12 cellular contexts compared by ENCODE assay signal in the genomic region with DNA sequence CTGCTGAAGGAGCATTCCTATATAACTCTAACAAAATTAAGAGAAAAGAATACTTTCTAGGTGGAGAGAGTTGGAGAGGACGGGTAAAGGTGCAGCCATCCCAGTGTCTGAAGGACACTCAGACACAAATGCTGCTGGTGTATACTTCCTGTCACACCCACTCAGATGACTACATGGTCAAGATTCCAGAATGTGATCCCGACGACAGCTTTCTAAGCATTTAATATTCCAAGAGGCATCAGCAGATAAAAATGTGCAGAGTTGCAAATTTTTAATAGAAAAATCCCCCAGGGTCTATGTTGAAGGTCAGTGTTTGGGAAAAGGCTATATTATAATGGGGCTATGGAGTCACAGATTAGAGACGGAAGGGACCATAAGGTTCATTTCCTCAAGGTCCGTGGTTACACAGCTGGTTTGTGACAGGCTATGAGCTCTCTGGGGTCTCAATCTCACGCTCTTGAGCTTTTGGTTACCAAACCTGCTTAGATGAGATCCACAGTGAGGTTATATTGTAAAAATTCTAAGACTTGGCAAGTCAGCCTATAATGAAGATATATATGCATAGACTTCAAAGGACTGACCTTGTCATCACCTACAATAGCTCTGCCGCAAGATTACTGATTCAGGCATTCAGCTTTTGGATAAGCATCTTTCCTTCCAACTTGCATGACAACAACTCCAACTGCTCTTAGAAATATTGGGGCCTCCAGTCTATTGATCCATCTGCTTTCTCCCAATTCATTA. TPM values are rescaled to one million over a fixed set of nuclear protein-coding genes. Genes with fewer than 3 reads are reported as not detected.
DNase-seq lines count a peak whose midpoint lies in the region; ATAC-seq and TF ChIP-seq lines count a peak whose summit lies in the region.
"Had no signal": no experiment of that assay in that cellular context is flagged by ENCODE, and none has a peak within 500 bp of the region (broad histone marks: within the 10 kb centered on the region; RNA-seq: fewer than 3 reads in every experiment).

No MANE protein-coding gene starts in this region.

- CTCF ChIA-PET in OCI-LY7 (lab: Charles Lee; ENCODE audit: unreplicated experiment), result no interaction called here

- peaks cover 76% of the 10 kb centered on the region for H3K4me1 ChIP-seq in OCI-LY7 (ENCODE audit: insufficient read depth, low read length, poor library complexity, severe bottlenecking)

- intact Hi-C loops in OCI-LY7 (cut with micrococcal nuclease; ENCODE audit: unreplicated experiment), result loop anchor here (10.0 kb wide), 1 partner anchor 220 kb away; no protein-coding TSS in a partner anchor
- intact Hi-C loops in natural killer cell (cut with micrococcal nuclease), result no loop called here
- intact Hi-C loops in left ventricle myocardium superior (cut with micrococcal nuclease), result no loop called here

- H3K79me2 ChIP-seq in OCI-LY7 (ENCODE audit: insufficient read depth, low read depth, low read length), result peaks cover 7% of the 10 kb centered on the region; the same call in 1 of the 2 replicates

- TF ChIP-seq CTCF in OCI-LY7 (conservative IDR thresholded peaks at IDR 0.05; ENCODE audit: low read length) (no peak), epithelial cell of esophagus (IDR thresholded peaks at IDR 0.05; ENCODE audit: insufficient read depth, low read depth, low read length, missing control alignments) (no peak), natural killer cell (IDR thresholded peaks at IDR 0.05) (no peak)

- H3K27ac ChIP-seq in OCI-LY7 (ENCODE audit: low read depth, low read length, poor library complexity, severe bottlenecking), result peak overlapping the region; percentile 51
- H3K27ac ChIP-seq: neutrophil had no signal

- no peaks in the 10 kb centered on the region for H3K36me3 Mint-ChIP-seq in natural killer cell

- H3K4me1 Mint-ChIP-seq in natural killer cell, result no peaks in the 10 kb centered on the region

- DNase-seq in EH (ENCODE audit: low read depth) (peak; percentile 75), OCI-LY7 (ENCODE audit: low spot score) (peak; percentile 28), epithelial cell of esophagus (ENCODE audit: low read depth) (peak; percentile 55), renal cortical epithelial cell (ENCODE audit: low read depth) (peak; percentile 31), natural killer cell (no peak), left ventricle myocardium superior (no peak)
- no peak for DNase-seq in activated naive CD4-positive, alpha-beta T cell (lab: John Stamatoyannopoulos, UW)
- DNase-seq in activated CD4-positive, CD25-positive, alpha-beta regulatory T cell treated with anti-CD3 and anti-CD28 coated beads, Interleukin-2, amount 50 U/mL, for 72 hours, result no peak
- DNase-seq: activated gamma-delta T cell treated with Interleukin-2 at 50 U/mL for 16 hours, DND-41, NCI-H1048 had no signal

- BruUV-seq in OCI-LY7 (replicated peaks; lab: Mats Ljungman, UMichigan), result no TSS peak

- no peak overlapping the region for H3K27ac Mint-ChIP-seq in natural killer cell

- POLR2A ChIA-PET in OCI-LY7 (lab: Charles Lee), result interaction anchor here (0.7 to 3.9 kb wide), 7 partner anchors 9 to 53 kb away, joined by 3 to 43 read pairs (median 12); no protein-coding TSS in a partner anchor

- H2AFZ ChIP-seq in OCI-LY7 (ENCODE audit: low read length), result peak overlapping the region; percentile 89

- peak overlapping the region; percentile 72 for H3K4me2 ChIP-seq in OCI-LY7 (ENCODE audit: low read length)

- H3K4me3 ChIP-seq in OCI-LY7 (ENCODE audit: low read depth, low read length, poor library complexity, severe bottlenecking) (peak overlapping the region; percentile 70), epithelial cell of esophagus (ENCODE audit: low read length) (no peak overlapping the region)

- peaks cover 0 to 3% of the 10 kb centered on the region in 2 donors for H3K27me3 Mint-ChIP-seq in natural killer cell (ENCODE audit: low read depth in 2 of 2)

- no peaks in the 10 kb centered on the region for H3K9me3 ChIP-seq in OCI-LY7 (ENCODE audit: low read length)
- H3K9me3 ChIP-seq: neutrophil had no signal

- no peaks in the 10 kb centered on the region for H3K36me3 ChIP-seq in OCI-LY7 (ENCODE audit: insufficient read depth, low read length)
- H3K36me3 ChIP-seq: neutrophil had no signal

- H3K9me2 ChIP-seq in OCI-LY7 (ENCODE audit: insufficient read depth, low read length), result no peaks in the 10 kb centered on the region

- H3K9me3 Mint-ChIP-seq in natural killer cell, result no peaks in the 10 kb centered on the region

- no peaks in the 10 kb centered on the region for H4K20me1 ChIP-seq in OCI-LY7 (ENCODE audit: insufficient read depth, low read length)

- ATAC-seq in natural killer cell (no peak), left ventricle myocardium superior (no peak)

- H3K4me3 Mint-ChIP-seq in natural killer cell, result no peak overlapping the region

RNA-seq across cellular contexts. Expression of a gene that starts 35.1 kb away (rescaled TPM):
- 22.9 and 24.2 TPM in 2 replicates for total RNA-seq in OCI-LY7 (2014; rRNA removed; shearing (Covaris generic))
- total RNA-seq in OCI-LY7 (2022) (23.6 and 23.7 TPM in 2 replicates), renal cortical epithelial cell (28.0 and 38.0 TPM in 2 replicates), natural killer cell (10 to 100 TPM; 25.6 to 35.4 (median 33.8) TPM), left ventricle myocardium superior (8.8 TPM)

Comparison
In these comparisons a context has a peak if more than half of its experiments do, and no peak if none do; other contexts are left out.
1. DNase-seq: peak in EH (single experiment), OCI-LY7 (single experiment), epithelial cell of esophagus (single experiment) and renal cortical epithelial cell (single experiment); none in activated naive CD4-positive, alpha-beta T cell (0 of 4), activated CD4-positive, CD25-positive, alpha-beta regulatory T cell treated with anti-CD3 and anti-CD28 coated beads, Interleukin-2, amount 50 U/mL, for 72 hours (single experiment), natural killer cell (single experiment) and left ventricle myocardium superior (single experiment).